Comparison of ENCODE assay signal across 26 cellular contexts in the genomic region with DNA sequence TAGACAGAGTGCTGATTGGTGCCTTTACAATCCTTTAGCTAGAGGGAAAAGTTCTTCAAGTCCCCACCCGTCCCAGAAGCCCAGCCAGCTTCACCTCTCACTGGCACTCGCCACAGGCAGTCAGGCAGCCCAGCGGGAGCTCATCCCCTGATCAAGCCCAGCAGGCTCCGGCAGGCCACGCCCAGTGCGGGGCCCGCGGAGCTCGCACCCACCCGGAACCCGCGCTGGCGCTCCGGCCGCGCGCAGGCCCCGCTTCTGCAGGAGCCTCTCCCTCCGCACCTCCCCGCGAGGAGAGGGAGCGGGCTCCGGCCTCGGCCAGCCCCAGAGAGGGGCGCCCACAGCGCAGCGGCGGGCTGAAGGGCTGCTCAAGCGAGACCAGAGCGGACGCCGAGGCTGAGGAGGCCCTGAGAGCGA.
"Had no signal": no experiment of that assay in that cellular context is flagged by ENCODE, and none has a peak within 500 bp of the region (broad histone marks: within the 10 kb centered on the region; RNA-seq: fewer than 3 reads in every experiment).

No MANE protein-coding gene starts in this region.

- H3K9me3 ChIP-seq: adrenal gland, SJCRH30 had no signal

- H3K27me3 ChIP-seq: adrenal gland, SJCRH30 had no signal

- H3K27ac ChIP-seq: adrenal gland, KMS-11, SJCRH30 had no signal

- H3K36me3 ChIP-seq: adrenal gland, SJCRH30 had no signal

- H3K27ac Mint-ChIP-seq: activated CD8-positive, alpha-beta memory T cell treated with anti-CD3 and anti-CD28 coated beads, Interleukin-2, amount 10 ng/mL, durations not matched to agents 7 days and 5 days; activated CD8-positive, alpha-beta T cell treated with anti-CD3 and anti-CD28 coated beads, Interleukin-2, amount 10 ng/mL, durations not matched to agents 7 days and 5 days; activated naive CD4-positive, alpha-beta T cell treated with anti-CD3 and anti-CD28 coated beads, Interleukin-2, amount 10 ng/mL, durations not matched to agents 7 days and 5 days; activated naive CD8-positive, alpha-beta T cell treated with anti-CD3 and anti-CD28 coated beads, Interleukin-2, amount 10 ng/mL, durations not matched to agents 7 days and 5 days; activated T-cell treated with anti-CD3 and anti-CD28 coated beads, Interleukin-2, amount 50 U/mL, for 24 hours; activated T-helper 1 cell treated with anti-CD3 and anti-CD28 coated beads, Interleukin-12 subunit alpha, Interleukin-12 subunit beta, Interleukin-2, Interleukin-4 antibody, amounts not matched to agents 30 ng/mL and 10 ng/mL and 1 ng/mL, durations not matched to agents 14 hours and 24 hours and 36 hours; T-helper 17 cell; WTC11 had no signal

- H3K36me3 Mint-ChIP-seq: activated CD8-positive, alpha-beta memory T cell treated with anti-CD3 and anti-CD28 coated beads, Interleukin-2, amount 10 ng/mL, durations not matched to agents 7 days and 5 days; activated naive CD4-positive, alpha-beta T cell treated with anti-CD3 and anti-CD28 coated beads, Interleukin-2, amount 10 ng/mL, durations not matched to agents 7 days and 5 days; activated naive CD8-positive, alpha-beta T cell treated with anti-CD3 and anti-CD28 coated beads, Interleukin-2, amount 10 ng/mL, durations not matched to agents 7 days and 5 days had no signal

- H3K4me3 Mint-ChIP-seq: activated CD8-positive, alpha-beta memory T cell treated with anti-CD3 and anti-CD28 coated beads, Interleukin-2, amount 10 ng/mL, durations not matched to agents 7 days and 5 days; activated CD8-positive, alpha-beta T cell treated with anti-CD3 and anti-CD28 coated beads, Interleukin-2, amount 10 ng/mL, durations not matched to agents 7 days and 5 days; activated naive CD4-positive, alpha-beta T cell treated with anti-CD3 and anti-CD28 coated beads, Interleukin-2, amount 10 ng/mL, durations not matched to agents 7 days and 5 days; activated naive CD8-positive, alpha-beta T cell treated with anti-CD3 and anti-CD28 coated beads, Interleukin-2, amount 10 ng/mL, durations not matched to agents 7 days and 5 days; activated T-cell treated with anti-CD3 and anti-CD28 coated beads, Interleukin-2, amount 50 U/mL, for 24 hours; activated T-helper 1 cell treated with anti-CD3 and anti-CD28 coated beads, Interleukin-12 subunit alpha, Interleukin-12 subunit beta, Interleukin-2, Interleukin-4 antibody, amounts not matched to agents 30 ng/mL and 10 ng/mL and 1 ng/mL, durations not matched to agents 14 hours and 24 hours and 36 hours; T-helper 17 cell; WTC11 had no signal

- DNase-seq: activated CD4-positive, alpha-beta T cell treated with anti-CD3 and anti-CD28 coated beads for 48 hours; activated CD4-positive, alpha-beta T cell treated with anti-CD3 and anti-CD28 coated beads, Interleukin-2, amount 50 U/mL, for 4 hours; activated CD4-positive, CD25-positive, alpha-beta regulatory T cell treated with anti-CD3 and anti-CD28 coated beads, Interleukin-2, amount 50 U/mL, for 72 hours; activated CD8-positive, alpha-beta memory T cell treated with anti-CD3 and anti-CD28 coated beads, Interleukin-2, amount 10 ng/mL, durations not matched to agents 7 days and 5 days; activated CD8-positive, alpha-beta T cell treated with anti-CD3 and anti-CD28 coated beads, Interleukin-2, amount 10 ng/mL, durations not matched to agents 7 days and 5 days; activated effector memory CD4-positive, alpha-beta T cell treated with Interleukin-2 at 50 U/mL for 16 hours; activated naive CD4-positive, alpha-beta T cell treated with anti-CD3 and anti-CD28 coated beads, Interleukin-2, amount 10 ng/mL, durations not matched to agents 7 days and 5 days; activated naive CD8-positive, alpha-beta T cell treated with anti-CD3 and anti-CD28 coated beads, Interleukin-2, amount 10 ng/mL, durations not matched to agents 7 days and 5 days; activated T-cell treated with anti-CD3 and anti-CD28 coated beads, Interleukin-2, amount 50 U/mL, for 24 hours; adrenal gland; anterior cingulate cortex; cerebellar nuclear complex; NCI-H1092; NCI-H1417; NCI-H1694 treated with DMSO at 0.1 percent for 48 hours; NCI-H2029 treated with DMSO at 0.1 percent for 48 hours; NCI-H345; NCI-H510A; NCI-H526 treated with DMSO at 0.1 percent for 48 hours; NCI-H82; SJCRH30; T-helper 9 cell had no signal

- H3K4me2 ChIP-seq: KMS-11 had no signal

- H3K9me3 Mint-ChIP-seq: activated naive CD4-positive, alpha-beta T cell treated with anti-CD3 and anti-CD28 coated beads, Interleukin-2, amount 10 ng/mL, durations not matched to agents 7 days and 5 days; activated T-cell treated with anti-CD3 and anti-CD28 coated beads, Interleukin-2, amount 50 U/mL, for 24 hours; activated T-helper 1 cell treated with anti-CD3 and anti-CD28 coated beads, Interleukin-12 subunit alpha, Interleukin-12 subunit beta, Interleukin-2, Interleukin-4 antibody, amounts not matched to agents 30 ng/mL and 10 ng/mL and 1 ng/mL, durations not matched to agents 14 hours and 24 hours and 36 hours had no signal

- H3K4me3 ChIP-seq: adrenal gland, SJCRH30 had no signal

- H3K4me1 ChIP-seq: adrenal gland, SJCRH30 had no signal

- H3K9ac ChIP-seq: KMS-11 had no signal

- H3K4me1 Mint-ChIP-seq: activated CD8-positive, alpha-beta memory T cell treated with anti-CD3 and anti-CD28 coated beads, Interleukin-2, amount 10 ng/mL, durations not matched to agents 7 days and 5 days; activated naive CD4-positive, alpha-beta T cell treated with anti-CD3 and anti-CD28 coated beads, Interleukin-2, amount 10 ng/mL, durations not matched to agents 7 days and 5 days; activated naive CD8-positive, alpha-beta T cell treated with anti-CD3 and anti-CD28 coated beads, Interleukin-2, amount 10 ng/mL, durations not matched to agents 7 days and 5 days; T-helper 17 cell had no signal

- H3K27me3 Mint-ChIP-seq: activated CD8-positive, alpha-beta memory T cell treated with anti-CD3 and anti-CD28 coated beads, Interleukin-2, amount 10 ng/mL, durations not matched to agents 7 days and 5 days; activated naive CD4-positive, alpha-beta T cell treated with anti-CD3 and anti-CD28 coated beads, Interleukin-2, amount 10 ng/mL, durations not matched to agents 7 days and 5 days had no signal
